ENCODE assay signal across 27 cellular contexts in the genomic region with DNA sequence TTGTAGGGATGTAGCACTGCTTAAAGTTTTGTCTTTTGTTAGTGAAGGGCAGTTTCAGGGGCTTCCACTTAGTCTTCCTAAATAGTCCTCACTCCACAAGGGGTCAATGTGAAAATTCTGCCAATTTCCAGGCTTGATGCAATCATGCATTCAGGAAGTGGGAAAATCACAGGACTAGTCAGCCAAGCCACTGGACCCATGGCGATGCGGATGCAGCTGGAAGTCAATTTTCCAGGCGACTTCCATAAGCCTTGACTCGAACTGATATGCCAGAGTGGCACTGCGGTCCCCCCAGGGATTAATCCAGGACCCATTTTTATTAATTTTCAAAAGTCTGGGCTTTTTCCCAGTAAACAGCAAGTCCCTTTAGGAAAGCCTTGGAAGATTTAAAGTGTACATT. TPM values are rescaled to one million over a fixed set of nuclear protein-coding genes. Genes with fewer than 3 reads are reported as not detected.
DNase-seq lines count a peak whose midpoint lies in the region; ATAC-seq, FAIRE-seq and TF ChIP-seq lines count a peak whose summit lies in the region.
"Had no signal": no experiment of that assay in that cellular context is flagged by ENCODE, and none has a peak within 500 bp of the region (broad histone marks: within the 10 kb centered on the region; RNA-seq: fewer than 3 reads in every experiment).

No MANE protein-coding gene starts in this region.

- DNase-seq in A549 (ENCODE audit: low read depth in 1 of 2, low spot score in 1 of 2): no peak
- DNase-seq in PC-3: peak; percentile 43
- peak; percentile 69 to 80 for DNase-seq in dermis microvascular lymphatic vessel endothelial cell (ENCODE audit: low read depth in 2 of 2)
- DNase-seq in kidney tubule cell (ENCODE audit: low spot score): peak; percentile 12
- DNase-seq in MV-4-11 (lab: John Stamatoyannopoulos, UW): no peak
- no peak for DNase-seq in MG63
- no peak for DNase-seq in Karpas-422
- DNase-seq: 8988T; CD4-positive, alpha-beta T cell; GM23248; H9; HFFc6; KBM-7; MM.1S; NCI-H1048; NCI-H1417; NCI-H1694 treated with DMSO at 0.1 percent for 48 hours; NCI-H2081; NCI-H2227 treated with DMSO at 0.1 percent for 48 hours; NCI-H526 treated with DMSO at 0.1 percent for 48 hours had no signal

- H3K9ac ChIP-seq in PC-3 (ENCODE audit: low read length) (no peak overlapping the region), Karpas-422 (ENCODE audit: low read length) (no peak overlapping the region)
- H3K9ac ChIP-seq: BLaER1 treated with 17β-estradiol and CSF1 and Interleukin-3, amounts not matched to agents 10 nM and 100 nM; GM23248 had no signal

- no peaks in the 10 kb centered on the region for H3K27me3 ChIP-seq in PC-3 (ENCODE audit: low read length)
- no peaks in the 10 kb centered on the region for H3K27me3 ChIP-seq in MG63
- no peaks in the 10 kb centered on the region for H3K27me3 ChIP-seq in Karpas-422 (ENCODE audit: low read length)
- H3K27me3 ChIP-seq: BLaER1 treated with 17β-estradiol and CSF1 and Interleukin-3, amounts not matched to agents 10 nM and 100 nM had no signal

- H4K20me1 ChIP-seq in PC-3 (ENCODE audit: low read length) (no peaks in the 10 kb centered on the region), Karpas-422 (ENCODE audit: insufficient read depth, low read depth, low read length) (no peaks in the 10 kb centered on the region)

- BruUV-seq in PC-3 (replicated peaks; lab: Mats Ljungman, UMichigan): no TSS peak

- CTCF ChIA-PET in A549 (lab: Yijun Ruan, JAX): interaction anchor here (0.5 to 1.4 kb wide), 2 partner anchors 69 to 245 kb away, joined by 3 to 4 read pairs; no protein-coding TSS in a partner anchor
- CTCF ChIA-PET in PC-3 (lab: Charles Lee): no interaction called here

- POLR2A ChIA-PET in A549 (lab: Yijun Ruan, JAX) (no interaction called here), PC-3 (lab: Charles Lee; ENCODE audit: unreplicated experiment) (no interaction called here)

- FAIRE-seq in A549 (lab: Jason Lieb, UNC): no peak
- FAIRE-seq: D721Med, GM19239, HTR-8/SVneo had no signal

- H3K36me3 ChIP-seq in PC-3 (ENCODE audit: low read depth, low read length) (peaks cover 6% of the 10 kb centered on the region; the same call in 1 of the 2 replicates), MG63 (no peaks in the 10 kb centered on the region), Karpas-422 (ENCODE audit: insufficient read depth, low read length) (peaks cover 12% of the 10 kb centered on the region)

- no peaks in the 10 kb centered on the region for H3F3A ChIP-seq in PC-3 (ENCODE audit: low read length, unreplicated experiment)

- H3K4me3 ChIP-seq in A549: no peak overlapping the region
- no peak overlapping the region for H3K4me3 ChIP-seq in PC-3 (ENCODE audit: low read length)
- H3K4me3 ChIP-seq in MG63: no peak overlapping the region
- H3K4me3 ChIP-seq in Karpas-422 (ENCODE audit: low read length): no peak overlapping the region
- H3K4me3 ChIP-seq: BLaER1 treated with 17β-estradiol and CSF1 and Interleukin-3, amounts not matched to agents 10 nM and 100 nM; GM23248 had no signal

- no peak for TF ChIP-seq RAD21 in A549 (conservative IDR thresholded peaks at IDR 0.05 in 1 of 2, IDR thresholded peaks at IDR 0.05 in 1 of 2)

- H2AFZ ChIP-seq in PC-3 (ENCODE audit: low read length) (no peak overlapping the region), Karpas-422 (ENCODE audit: low read length) (no peak overlapping the region)
- H2AFZ ChIP-seq: GM23248 had no signal

- intact Hi-C loops in PC-3 (cut with micrococcal nuclease): no loop called here

- H3K4me2 ChIP-seq in A549 (peak overlapping the region; percentile 12; the same call in 2 of the 3 replicates), PC-3 (ENCODE audit: low read length) (peak overlapping the region; percentile 22; the same call in 1 of the 2 replicates), Karpas-422 (ENCODE audit: low read depth, low read length, poor library complexity, severe bottlenecking) (no peak overlapping the region)
- H3K4me2 ChIP-seq: BLaER1 treated with 17β-estradiol and CSF1 and Interleukin-3, amounts not matched to agents 10 nM and 100 nM had no signal

- peaks cover 20% of the 10 kb centered on the region for H3K4me1 ChIP-seq in A549
- peaks cover 30% of the 10 kb centered on the region for H3K4me1 ChIP-seq in PC-3 (ENCODE audit: insufficient read depth, low read length)
- peaks cover 12% of the 10 kb centered on the region; the same call in 1 of the 2 replicates for H3K4me1 ChIP-seq in Karpas-422 (ENCODE audit: low read length)

- ATAC-seq in A549: no peak
- no peak; the same call in 1 of the 2 replicates for ATAC-seq in PC-3
- no peak for ATAC-seq in HG03135 (IDR thresholded peaks at IDR 0.05; ENCODE audit: unreplicated experiment)
- ATAC-seq: Panc1, SK-N-SH treated with all-trans-retinoic acid at 6 μM for 48 hours had no signal

- 91% methylated on average over 5 of the region's 5 CpGs for WGBS in A549 (ENCODE audit: missing lambda C conversion rate)

- no peak for TF ChIP-seq EP300 in A549 (IDR thresholded peaks at IDR 0.05)

- no peak for TF ChIP-seq POLR2A in A549 (IDR thresholded peaks at IDR 0.05; ENCODE audit: low read length)

- H3K9me2 ChIP-seq in PC-3 (replicated peaks; ENCODE audit: low read length): no peaks in the 10 kb centered on the region
- no peaks in the 10 kb centered on the region for H3K9me2 ChIP-seq in Karpas-422 (replicated peaks; ENCODE audit: insufficient read depth, low read length)

- no peaks in the 10 kb centered on the region for H3K9me3 ChIP-seq in A549
- H3K9me3 ChIP-seq in PC-3 (ENCODE audit: low read length): no peaks in the 10 kb centered on the region
- no peaks in the 10 kb centered on the region for H3K9me3 ChIP-seq in MG63
- H3K9me3 ChIP-seq in Karpas-422 (ENCODE audit: low read length): no peaks in the 10 kb centered on the region

- H3K27ac ChIP-seq in A549: peak overlapping the region in 1 of 2 experiments; percentile 22; a peak in 3 of 6 replicates
- peak overlapping the region; percentile 39 for H3K27ac ChIP-seq in PC-3 (ENCODE audit: low read length)
- H3K27ac ChIP-seq in Karpas-422 (ENCODE audit: low read length): no peak overlapping the region
- H3K27ac ChIP-seq: BLaER1 treated with 17β-estradiol and CSF1 and Interleukin-3, amounts not matched to agents 10 nM and 100 nM; GM23248 had no signal

- H3K79me2 ChIP-seq in PC-3 (ENCODE audit: low read length) (peaks cover 72% of the 10 kb centered on the region), Karpas-422 (ENCODE audit: low read length) (peaks cover 86% of the 10 kb centered on the region)

- TF ChIP-seq CTCF in A549 (IDR thresholded peaks at IDR 0.05) (no peak), PC-3 (conservative IDR thresholded peaks at IDR 0.05; ENCODE audit: low read depth, low read length) (no peak)

TF ChIP-seq in A549, 52 proteins besides CTCF, POLR2A, EP300 and RAD21:
- no peak for TF ChIP-seq JUN (IDR thresholded peaks at IDR 0.05)
- no peak for TF ChIP-seq CHD4 (IDR thresholded peaks at IDR 0.05; ENCODE audit: borderline replicate concordance)
- TF ChIP-seq MYC (IDR thresholded peaks at IDR 0.05; ENCODE audit: borderline replicate concordance, low read length): no peak
- TF ChIP-seq, protein P1, sequence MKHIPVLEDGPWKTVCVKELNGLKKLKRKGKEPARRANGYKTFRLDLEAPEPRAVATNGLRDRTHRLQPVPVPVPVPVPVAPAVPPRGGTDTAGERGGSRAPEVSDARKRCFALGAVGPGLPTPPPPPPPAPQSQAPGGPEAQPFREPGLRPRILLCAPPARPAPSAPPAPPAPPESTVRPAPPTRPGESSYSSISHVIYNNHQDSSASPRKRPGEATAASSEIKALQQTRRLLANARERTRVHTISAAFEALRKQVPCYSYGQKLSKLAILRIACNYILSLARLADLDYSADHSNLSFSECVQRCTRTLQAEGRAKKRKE (CRISPR knock-in tag; IDR thresholded peaks at IDR 0.05; ENCODE audit: low read depth): no peak
- no peak for TF ChIP-seq TP53 (CRISPR knock-in tag; IDR thresholded peaks at IDR 0.05)
- TF ChIP-seq HOXB5 (CRISPR knock-in tag; IDR thresholded peaks at IDR 0.05): no peak
- no peak for TF ChIP-seq CEBPB (IDR thresholded peaks at IDR 0.05)
- no peak for TF ChIP-seq NR3C1 (IDR thresholded peaks at IDR 0.05)
- no peak for TF ChIP-seq HEYL (CRISPR knock-in tag; IDR thresholded peaks at IDR 0.05)
- TF ChIP-seq KDM1A (IDR thresholded peaks at IDR 0.05; ENCODE audit: low read depth): no peak
- TF ChIP-seq RCOR1 (IDR thresholded peaks at IDR 0.05; ENCODE audit: low read depth, low read length): no peak
- TF ChIP-seq ZNF302 (CRISPR knock-in tag; IDR thresholded peaks at IDR 0.05): no peak
- TF ChIP-seq, protein P2, sequence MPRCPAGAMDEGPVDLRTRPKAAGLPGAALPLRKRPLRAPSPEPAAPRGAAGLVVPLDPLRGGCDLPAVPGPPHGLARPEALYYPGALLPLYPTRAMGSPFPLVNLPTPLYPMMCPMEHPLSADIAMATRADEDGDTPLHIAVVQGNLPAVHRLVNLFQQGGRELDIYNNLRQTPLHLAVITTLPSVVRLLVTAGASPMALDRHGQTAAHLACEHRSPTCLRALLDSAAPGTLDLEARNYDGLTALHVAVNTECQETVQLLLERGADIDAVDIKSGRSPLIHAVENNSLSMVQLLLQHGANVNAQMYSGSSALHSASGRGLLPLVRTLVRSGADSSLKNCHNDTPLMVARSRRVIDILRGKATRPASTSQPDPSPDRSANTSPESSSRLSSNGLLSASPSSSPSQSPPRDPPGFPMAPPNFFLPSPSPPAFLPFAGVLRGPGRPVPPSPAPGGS (IDR thresholded peaks at IDR 0.05): no peak
- TF ChIP-seq, protein P3, sequence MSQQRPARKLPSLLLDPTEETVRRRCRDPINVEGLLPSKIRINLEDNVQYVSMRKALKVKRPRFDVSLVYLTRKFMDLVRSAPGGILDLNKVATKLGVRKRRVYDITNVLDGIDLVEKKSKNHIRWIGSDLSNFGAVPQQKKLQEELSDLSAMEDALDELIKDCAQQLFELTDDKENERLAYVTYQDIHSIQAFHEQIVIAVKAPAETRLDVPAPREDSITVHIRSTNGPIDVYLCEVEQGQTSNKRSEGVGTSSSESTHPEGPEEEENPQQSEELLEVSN (IDR thresholded peaks at IDR 0.05; ENCODE audit: borderline replicate concordance, low read depth): no peak
- TF ChIP-seq ZFP36 (IDR thresholded peaks at IDR 0.05; ENCODE audit: borderline replicate concordance, partially characterized antibody): no peak
TF ChIP-seq in A549: peak in this region for 0.

RNA-seq across cellular contexts. Expression of a gene that starts 26.1 kb away (rescaled TPM):
- polyA plus RNA-seq in A549 (2011; rRNA removed) (47.1 and 55.0 TPM in 2 replicates), A549 (2017; fragmentation: RNase III; extraction: RNeasy Plus Mini Kit Qiagen cat#74134 plus additional on column Dnase treatment) (36.3 to 39.5 TPM (median 38.1 TPM) in 3 replicates)
- polyA plus RNA-seq in A549 (2012; cell fraction: cytosol; rRNA removed): 9.3 and 10.3 TPM in 2 replicates
- polyA plus RNA-seq in A549 (2012; cell fraction: nucleus; rRNA removed): 6.6 and 7.7 TPM in 2 replicates
- polyA minus RNA-seq in A549 (2011; rRNA and poly(A)+ RNA removed): 26.3 and 26.8 TPM in 2 replicates
- total RNA-seq in PC-3 (2014; rRNA removed) (56.6 and 57.7 TPM in 2 replicates), dermis microvascular lymphatic vessel endothelial cell (60.4 and 73.9 TPM in 2 replicates)
- 36.9 and 38.0 TPM in 2 replicates for total RNA-seq in MG63 (2014; rRNA removed; shearing (Covaris generic); ENCODE audit: low replicate concordance)
- 71.5 and 134 TPM in 2 replicates for total RNA-seq in Karpas-422 (2014; rRNA removed; shearing (Covaris generic); ENCODE audit: low replicate concordance)

Comparison
In these comparisons a context has a peak if more than half of its experiments do, and no peak if none do; other contexts are left out.
1. DNase-seq: peak in PC-3 (single experiment), dermis microvascular lymphatic vessel endothelial cell (2 of 2) and kidney tubule cell (single experiment); none in A549 (0 of 2), MV-4-11 (single experiment), MG63 (single experiment) and Karpas-422 (single experiment).